In genomic region chr5:5348135-5348534, GRCh38 we compare ENCODE assay signal across 1 cellular context.
TF ChIP-seq lines count a peak whose summit lies in the region.

No MANE protein-coding gene starts in this region.

TF ChIP-seq in K562, 482 proteins besides CTCF, POLR2A, EP300 and RAD21 (continued from another document):
- TF ChIP-seq MGA (IDR thresholded peaks at IDR 0.05) (no peak), ZNF584 (CRISPR knock-in tag; IDR thresholded peaks at IDR 0.05; ENCODE audit: low read depth) (0 out of 2 replicates have a peak, but pooled peaks have one; percentile 39), PKNOX1 (IDR thresholded peaks at IDR 0.05) (peak; percentile 34; the same call in 1 of the 2 replicates)
